ENCODE assay signal across 8 cellular contexts in genomic region chr15:50908209-50909043, GRCh38. TPM values are rescaled to one million over a fixed set of nuclear protein-coding genes. Genes with fewer than 3 reads are reported as not detected.
DNase-seq lines count a peak whose midpoint lies in the region; ATAC-seq and TF ChIP-seq lines count a peak whose summit lies in the region.

Gene AP4E1, plus strand, starts transcription at chr15:50908683. Its CDS starts 96 bp downstream, at chr15:50908779.

- peak; percentile 50 for ATAC-seq in GM19455 (IDR thresholded peaks at IDR 0.05; ENCODE audit: unreplicated experiment)

- no peak for TF ChIP-seq POLR2A in lower leg skin (IDR thresholded peaks at IDR 0.05)

- WGBS in lower leg skin, 2 donors = 0% methylated on average over 73 to 93 of the region's 102 CpGs

- peak within 1 kb of the TSS; percentile 98 for H3K27ac Mint-ChIP-seq in activated CD4-positive, alpha-beta memory T cell treated with anti-CD3 and anti-CD28 coated beads for 36 hours

- intact Hi-C loops in activated CD4-positive, alpha-beta memory T cell treated with anti-CD3 and anti-CD28 coated beads for 36 hours (cut with micrococcal nuclease) = loop anchor here (5.0 to 10.0 kb wide), 6 partner anchors 421 to 1754 kb away; partner anchors contain the start of genes COPS2, DTWD1, FAM227B and LYSMD2
- intact Hi-C loops in dorsolateral prefrontal cortex (cut with DNase I) = loop anchor here (1.0 to 10.0 kb wide), 7 partner anchors 31 to 554 kb away; partner anchors contain the start of genes GABPB1 (in 2 of the 2), TRPM7 (in 2 of the 2) and SPPL2A (in 1 of the 2)
- intact Hi-C loops in lower leg skin (cut with DNase I; ENCODE audit: low total_unique reads) = no loop called here

- POLR2A ChIA-PET in activated CD4-positive, alpha-beta memory T cell treated with anti-CD3 and anti-CD28 coated beads for 36 hours (lab: Charles Lee) = interaction anchor here (0.6 to 1.8 kb wide), 12 partner anchors 23 to 1753 kb away, joined by 3 to 14 read pairs (median 5); partner anchors contain the start of genes SPPL2A and TRPM7

- H3K9me3 Mint-ChIP-seq in activated CD4-positive, alpha-beta memory T cell treated with anti-CD3 and anti-CD28 coated beads for 36 hours = no peaks in the 10 kb centered on the region

- DNase-seq in CMK (ENCODE audit: low read depth) (peak; percentile 71), HL-60 (ENCODE audit: low read depth in 1 of 2, low spot score in 1 of 2) (peak; percentile 78 to 94), NCI-H82 treated with DMSO at 0.1 percent for 48 hours (lab: John Stamatoyannopoulos, UW; ENCODE audit: unreplicated experiment) (peak; percentile 79), dorsolateral prefrontal cortex (peak; percentile 80 to 92 (median 86)), lower leg skin (ENCODE audit: low spot score in 2 of 2) (peak; percentile 91 to 99)
- DNase-seq in activated CD4-positive, alpha-beta memory T cell treated with anti-CD3 and anti-CD28 coated beads for 36 hours = peak; percentile 96
- peak; percentile 91 for DNase-seq in stimulated activated CD4-positive, alpha-beta T cell treated with anti-CD3 and anti-CD28 coated beads, Interleukin-4, amount 100 ng/mL, for 4 hours

- no peaks in the 10 kb centered on the region for H3K27me3 Mint-ChIP-seq in activated CD4-positive, alpha-beta memory T cell treated with anti-CD3 and anti-CD28 coated beads for 36 hours

- CTCF ChIA-PET in activated CD4-positive, alpha-beta memory T cell treated with anti-CD3 and anti-CD28 coated beads for 36 hours (lab: Charles Lee) = interaction anchor here (0.5 to 2.0 kb wide), 11 partner anchors 10 to 557 kb away, joined by 3 to 11 read pairs (median 4); no protein-coding TSS in a partner anchor

- H3K4me3 ChIP-seq in HL-60 (replicated peaks; ENCODE audit: insufficient read depth, low read length) (peak within 1 kb of the TSS; percentile 93), dorsolateral prefrontal cortex (peak within 1 kb of the TSS; percentile 52 to 100 (median 96)), lower leg skin (ENCODE audit: low read depth, poor library complexity, severe bottlenecking) (peak within 1 kb of the TSS; percentile 77)

- TF ChIP-seq CTCF in HL-60 (IDR thresholded peaks at IDR 0.05; ENCODE audit: insufficient read depth, low read length) (peak; percentile 66), dorsolateral prefrontal cortex (IDR thresholded peaks at IDR 0.05 in 54 of 56, conservative IDR thresholded peaks at IDR 0.05 in 2 of 56; ENCODE audit: low read depth in 1 of 56, partially characterized antibody in 56 of 56) (peak; percentile 85 to 100 (median 97)), lower leg skin (IDR thresholded peaks at IDR 0.05) (peak in 1 of 3 donors; percentile 92)

- H3K36me3 Mint-ChIP-seq in activated CD4-positive, alpha-beta memory T cell treated with anti-CD3 and anti-CD28 coated beads for 36 hours = peaks cover 13% of the 10 kb centered on the region

- H3K27ac ChIP-seq in HL-60 (replicated peaks) (peak within 1 kb of the TSS; percentile 94), dorsolateral prefrontal cortex (peak within 1 kb of the TSS; percentile 3 to 98 (median 93))

- H3K27me3 ChIP-seq in HL-60 (ENCODE audit: insufficient read depth, poor library complexity, severe bottlenecking) (no peaks in the 10 kb centered on the region), dorsolateral prefrontal cortex (no peaks in the 10 kb centered on the region)

- H3K4me1 Mint-ChIP-seq in activated CD4-positive, alpha-beta memory T cell treated with anti-CD3 and anti-CD28 coated beads for 36 hours (ENCODE audit: low read depth) = peaks cover 22% of the 10 kb centered on the region

- peak within 1 kb of the TSS; percentile 93 for H3K4me3 Mint-ChIP-seq in activated CD4-positive, alpha-beta memory T cell treated with anti-CD3 and anti-CD28 coated beads for 36 hours

RNA-seq across cellular contexts. Expression of gene AP4E1, which starts in this region (rescaled TPM):
- total RNA-seq in activated CD4-positive, alpha-beta memory T cell treated with anti-CD3 and anti-CD28 coated beads for 36 hours = 10 to 100 TPM; 12.0 to 12.7 TPM
- total RNA-seq in dorsolateral prefrontal cortex = 10 to 100 TPM in 97 of 120 experiments, 1 to 10 TPM in 23; 7.4 to 15.4 (median 11.5) TPM
- total RNA-seq in lower leg skin = 10 to 100 TPM; 13.6 to 18.2 (median 15.2) TPM

Comparison
In these comparisons a context has a peak if more than half of its experiments do, and no peak if none do; other contexts are left out.
1. Peak in every context shown above with its lines: DNase-seq, ATAC-seq, H3K4me3 ChIP-seq and H3K27ac ChIP-seq.